Comparison of ENCODE assay signal across 9 cellular contexts in genomic region chr7:27196287-27196739, GRCh38. TPM values are rescaled to one million over a fixed set of nuclear protein-coding genes. Genes with fewer than 3 reads are reported as not detected.
DNase-seq lines count a peak whose midpoint lies in the region; ATAC-seq and TF ChIP-seq lines count a peak whose summit lies in the region.
"Had no signal": no experiment of that assay in that cellular context is flagged by ENCODE, and none has a peak within 500 bp of the region (broad histone marks: within the 10 kb centered on the region; RNA-seq: fewer than 3 reads in every experiment).

No MANE protein-coding gene starts in this region.

- H3K36me3 Mint-ChIP-seq in chondrocyte (ENCODE audit: low read depth), result peaks cover 2% of the 10 kb centered on the region

- peak; percentile 97 for TF ChIP-seq CTCF in chondrocyte (IDR thresholded peaks at IDR 0.05)
- peak in 1 of 3 donors; percentile 47 for TF ChIP-seq CTCF in lower leg skin (IDR thresholded peaks at IDR 0.05)

- intact Hi-C loops in lower leg skin (cut with DNase I; ENCODE audit: low total_unique reads), result loop anchor here (10.0 kb wide), 1 partner anchor 828 kb away; no protein-coding TSS in a partner anchor

- H3K4me3 ChIP-seq in lower leg skin (ENCODE audit: low read depth, poor library complexity, severe bottlenecking), result no peak overlapping the region
- H3K4me3 ChIP-seq: skin epidermis had no signal

- H3K27ac Mint-ChIP-seq in chondrocyte (ENCODE audit: unreplicated experiment), result no peak overlapping the region

- H3K27me3 Mint-ChIP-seq in chondrocyte (ENCODE audit: low read depth), result peaks cover 76% of the 10 kb centered on the region

- TF ChIP-seq POLR2A in lower leg skin (IDR thresholded peaks at IDR 0.05), result no peak

- no peaks in the 10 kb centered on the region for H3K9me3 Mint-ChIP-seq in chondrocyte (ENCODE audit: low read depth)

- no peak overlapping the region for H3K4me3 Mint-ChIP-seq in chondrocyte (ENCODE audit: unreplicated experiment)

- no peak for ATAC-seq in HG03442 (IDR thresholded peaks at IDR 0.05; ENCODE audit: unreplicated experiment)

- H3K4me1 Mint-ChIP-seq in chondrocyte (ENCODE audit: low read depth), result peaks cover 20% of the 10 kb centered on the region

- WGBS in lower leg skin, 2 donors, result 3% methylated on average over 6 of the region's 6 CpGs

- peak; percentile 91 to 93 for DNase-seq in NCI-H526 (lab: John Stamatoyannopoulos, UW)
- DNase-seq in NCI-H526 treated with DMSO at 0.1 percent for 48 hours (lab: John Stamatoyannopoulos, UW), result no peak
- DNase-seq in NCI-H345 (lab: John Stamatoyannopoulos, UW), result peak; percentile 80
- peak; percentile 78 to 88 for DNase-seq in activated CD4-positive, alpha-beta T cell treated with anti-CD3 and anti-CD28 coated beads for 4 hours
- no peak for DNase-seq in chondrocyte (ENCODE audit: low spot score)
- DNase-seq in lower leg skin (ENCODE audit: low spot score in 2 of 2), result peak; percentile 83 to 98
- DNase-seq in stimulated activated CD4-positive, alpha-beta T cell treated with anti-CD3 and anti-CD28 coated beads, TNF-alpha, amount 100 ng/mL, for 24 hours (ENCODE audit: low read depth in 3 of 3), result peak; percentile 60 to 83 (median 78)

RNA-seq across cellular contexts. Expression of gene HOXA13, which starts 3.6 kb away (rescaled TPM):
- total RNA-seq in chondrocyte (not detected in 3 replicates), lower leg skin (under 1 TPM; 0.11 to 0.54 (median 0.27) TPM)

RNA-seq across cellular contexts. Expression of gene HOXA11, which starts 11.3 kb away (rescaled TPM):
- total RNA-seq in chondrocyte (not detected in 3 replicates), lower leg skin (1 to 10 TPM in 2 of 4 donors, under 1 TPM in 1, not detected in 1; 0.27 to 1.4 (median 1.0) TPM)

RNA-seq across cellular contexts. Expression of gene HOXA10, which starts 22.2 kb away (rescaled TPM):
- total RNA-seq in chondrocyte (0.12 to 0.21 TPM in 2 of 3 replicates, not detected in the other), lower leg skin (10 to 100 TPM in 1 of 4 donors, 1 to 10 TPM in 3; 4.9 to 11.2 (median 6.7) TPM)

RNA-seq across cellular contexts. Expression of gene HOXA9, which starts 31.0 kb away (rescaled TPM):
- total RNA-seq in chondrocyte, result not detected in 3 replicates
- 10 to 100 TPM; 43.1 to 50.1 (median 46.9) TPM for total RNA-seq in lower leg skin

RNA-seq across cellular contexts. Expression of gene HOXA7, which starts 39.8 kb away (rescaled TPM):
- total RNA-seq in chondrocyte (not detected in 3 replicates), lower leg skin (10 to 100 TPM; 10.0 to 26.1 (median 18.1) TPM)

Comparison
In these comparisons a context has a peak if more than half of its experiments do, and no peak if none do; other contexts are left out.
1. DNase-seq: peak in NCI-H526 (2 of 2), NCI-H345 (single experiment), activated CD4-positive, alpha-beta T cell treated with anti-CD3 and anti-CD28 coated beads for 4 hours (2 of 2), lower leg skin (2 of 2) and stimulated activated CD4-positive, alpha-beta T cell treated with anti-CD3 and anti-CD28 coated beads, TNF-alpha, amount 100 ng/mL, for 24 hours (3 of 3); none in NCI-H526 treated with DMSO at 0.1 percent for 48 hours (single experiment) and chondrocyte (single experiment).